In genomic region chr10:89235073-89235798, GRCh38 we compare ENCODE assay signal across 10 cellular contexts. TPM values are rescaled to one million over a fixed set of nuclear protein-coding genes. Genes with fewer than 3 reads are reported as not detected.
A peak's percentile ranks its signal among the peaks of the same experiment; 100 is the strongest.
DNase-seq lines count a peak whose midpoint lies in the region; ATAC-seq lines count a peak whose summit lies in the region.
"Had no signal": no experiment of that assay in that cellular context is flagged by ENCODE, and none has a peak within 500 bp of the region (broad histone marks: within the 10 kb centered on the region; RNA-seq: fewer than 3 reads in every experiment).

No MANE protein-coding gene starts in this region.

- peak overlapping the region; percentile 93 for H3K27ac ChIP-seq in cingulate gyrus (ENCODE audit: low read depth, low read length)
- peak overlapping the region in 13 of 21 experiments; percentile 4 to 83 (median 52) for H3K27ac ChIP-seq in skin epidermis
- H3K27ac ChIP-seq: esophagus muscularis mucosa had no signal

- no peak overlapping the region for H3K4me3 ChIP-seq in skin epidermis
- H3K4me3 ChIP-seq: esophagus muscularis mucosa had no signal

- DNase-seq in GM04504 (ENCODE audit: low read depth) (peak; percentile 70), left colon (peak in 1 of 2 donors; percentile 55), T-helper 2 cell (no peak)
- no peak for DNase-seq in activated CD4-positive, alpha-beta T cell treated with anti-CD3 and anti-CD28 coated beads for 1 hour
- no peak for DNase-seq in activated T-cell treated with anti-CD3 and anti-CD28 coated beads, Interleukin-2, amount 50 U/mL, for 48 hours
- DNase-seq: mesendoderm had no signal

- ATAC-seq in left colon: peak; percentile 22
- ATAC-seq in HG03175 (IDR thresholded peaks at IDR 0.05; ENCODE audit: unreplicated experiment): no peak

- intact Hi-C loops in left colon (cut with DNase I, micrococcal nuclease): no loop called here

RNA-seq across cellular contexts. Expression of gene LIPA, which starts 16.3 kb away (rescaled TPM):
- 10 to 100 TPM; 19.0 to 39.8 TPM for total RNA-seq in left colon

RNA-seq across cellular contexts. Expression of gene CH25H, which starts 28.1 kb away (rescaled TPM):
- total RNA-seq in left colon: 1 to 10 TPM in 1 of 2 donors, under 1 TPM in 1; 0.46 to 1.3 TPM
